9 cellular contexts compared by ENCODE assay signal in genomic region chr6:33197431-33198048, GRCh38. TPM values are rescaled to one million over a fixed set of nuclear protein-coding genes. Genes with fewer than 3 reads are reported as not detected.
DNase-seq lines count a peak whose midpoint lies in the region; ATAC-seq and TF ChIP-seq lines count a peak whose summit lies in the region.
"Had no signal": no experiment of that assay in that cellular context is flagged by ENCODE, and none has a peak within 500 bp of the region (broad histone marks: within the 10 kb centered on the region; RNA-seq: fewer than 3 reads in every experiment).

No MANE protein-coding gene starts in this region.

- peaks cover 38% of the 10 kb centered on the region for H3K4me1 ChIP-seq in BLaER1

- no peak overlapping the region for H3K4me3 ChIP-seq in BLaER1
- H3K4me3 ChIP-seq: SK-N-MC had no signal

- peaks cover 50% of the 10 kb centered on the region for H3K36me3 Mint-ChIP-seq in activated T-helper 1 cell treated with anti-CD3 and anti-CD28 coated beads, Interleukin-12 subunit alpha, Interleukin-12 subunit beta, Interleukin-2, Interleukin-4 antibody, amounts not matched to agents 30 ng/mL and 10 ng/mL and 1 ng/mL, durations not matched to agents 14 hours and 24 hours and 36 hours (ENCODE audit: low read depth)

- peak overlapping the region; percentile 8; the same call in 1 of the 2 replicates for H3K4me2 ChIP-seq in BLaER1

- peaks cover 12% of the 10 kb centered on the region for H3K27me3 ChIP-seq in BLaER1

- no peaks in the 10 kb centered on the region for H3K9me3 ChIP-seq in BLaER1

- TF ChIP-seq CTCF in GM12872 (IDR thresholded peaks at IDR 0.05; ENCODE audit: insufficient read depth, low read depth, low read length): peak; percentile 83

- H3K36me3 ChIP-seq in BLaER1: peaks cover 57% of the 10 kb centered on the region

- H3K27ac Mint-ChIP-seq in activated T-helper 1 cell treated with anti-CD3 and anti-CD28 coated beads, Interleukin-12 subunit alpha, Interleukin-12 subunit beta, Interleukin-2, Interleukin-4 antibody, amounts not matched to agents 30 ng/mL and 10 ng/mL and 1 ng/mL, durations not matched to agents 14 hours and 24 hours and 36 hours: peak overlapping the region; percentile 38

- H3K9ac ChIP-seq in BLaER1: no peak overlapping the region

- DNase-seq in NCI-H2227 (lab: John Stamatoyannopoulos, UW; ENCODE audit: unreplicated experiment): peak; percentile 83
- DNase-seq in activated T-helper 1 cell treated with anti-CD3 and anti-CD28 coated beads, Interleukin-12 subunit alpha, Interleukin-12 subunit beta, Interleukin-2, Interleukin-4 antibody, amounts not matched to agents 30 ng/mL and 10 ng/mL and 1 ng/mL, durations not matched to agents 14 hours and 24 hours and 36 hours (ENCODE audit: low spot score): peak; percentile 26
- peak; percentile 44 for DNase-seq in glomerular visceral epithelial cell (ENCODE audit: extremely low spot score)
- DNase-seq in pulmonary artery endothelial cell (ENCODE audit: low read depth, low spot score): peak; percentile 32

- H3K9me3 Mint-ChIP-seq in activated T-helper 1 cell treated with anti-CD3 and anti-CD28 coated beads, Interleukin-12 subunit alpha, Interleukin-12 subunit beta, Interleukin-2, Interleukin-4 antibody, amounts not matched to agents 30 ng/mL and 10 ng/mL and 1 ng/mL, durations not matched to agents 14 hours and 24 hours and 36 hours: no peaks in the 10 kb centered on the region

- no peak overlapping the region for H3K27ac ChIP-seq in BLaER1
- H3K27ac ChIP-seq: SK-N-MC had no signal

- intact Hi-C loops in activated T-helper 1 cell treated with anti-CD3 and anti-CD28 coated beads, Interleukin-12 subunit alpha, Interleukin-12 subunit beta, Interleukin-2, Interleukin-4 antibody, amounts not matched to agents 30 ng/mL and 10 ng/mL and 1 ng/mL, durations not matched to agents 14 hours and 24 hours and 36 hours (cut with micrococcal nuclease): loop anchor here (1.0 to 2.0 kb wide), 2 partner anchors 37 to 74 kb away; no protein-coding TSS in a partner anchor

- ATAC-seq in HG02852 (IDR thresholded peaks at IDR 0.05; ENCODE audit: unreplicated experiment): no peak
- ATAC-seq in HG03520 (IDR thresholded peaks at IDR 0.05; ENCODE audit: unreplicated experiment): no peak

- H4K20me1 ChIP-seq in BLaER1: peaks cover 66% of the 10 kb centered on the region

- peak overlapping the region; percentile 67 for H3K4me3 Mint-ChIP-seq in activated T-helper 1 cell treated with anti-CD3 and anti-CD28 coated beads, Interleukin-12 subunit alpha, Interleukin-12 subunit beta, Interleukin-2, Interleukin-4 antibody, amounts not matched to agents 30 ng/mL and 10 ng/mL and 1 ng/mL, durations not matched to agents 14 hours and 24 hours and 36 hours

- peaks cover 55% of the 10 kb centered on the region for H3K4me1 Mint-ChIP-seq in activated T-helper 1 cell treated with anti-CD3 and anti-CD28 coated beads, Interleukin-12 subunit alpha, Interleukin-12 subunit beta, Interleukin-2, Interleukin-4 antibody, amounts not matched to agents 30 ng/mL and 10 ng/mL and 1 ng/mL, durations not matched to agents 14 hours and 24 hours and 36 hours (ENCODE audit: low read depth)

- peaks cover 11% of the 10 kb centered on the region for H3K27me3 Mint-ChIP-seq in activated T-helper 1 cell treated with anti-CD3 and anti-CD28 coated beads, Interleukin-12 subunit alpha, Interleukin-12 subunit beta, Interleukin-2, Interleukin-4 antibody, amounts not matched to agents 30 ng/mL and 10 ng/mL and 1 ng/mL, durations not matched to agents 14 hours and 24 hours and 36 hours (ENCODE audit: insufficient read depth)

RNA-seq across cellular contexts. Expression of gene RXRB, which starts 2.9 kb away (rescaled TPM):
- 46.6 and 47.4 TPM in 2 replicates for total RNA-seq in activated T-helper 1 cell treated with anti-CD3 and anti-CD28 coated beads, Interleukin-12 subunit alpha, Interleukin-12 subunit beta, Interleukin-2, Interleukin-4 antibody, amounts not matched to agents 30 ng/mL and 10 ng/mL and 1 ng/mL, durations not matched to agents 14 hours and 24 hours and 36 hours
- 22.4 and 23.6 TPM in 2 replicates for total RNA-seq in pulmonary artery endothelial cell

RNA-seq across cellular contexts. Expression of gene SLC39A7, which starts 3.1 kb away (rescaled TPM):
- 67.1 and 68.8 TPM in 2 replicates for total RNA-seq in activated T-helper 1 cell treated with anti-CD3 and anti-CD28 coated beads, Interleukin-12 subunit alpha, Interleukin-12 subunit beta, Interleukin-2, Interleukin-4 antibody, amounts not matched to agents 30 ng/mL and 10 ng/mL and 1 ng/mL, durations not matched to agents 14 hours and 24 hours and 36 hours
- 107 and 131 TPM in 2 replicates for total RNA-seq in pulmonary artery endothelial cell

RNA-seq across cellular contexts. Expression of gene COL11A2, which starts 5.3 kb away (rescaled TPM):
- 0.61 and 0.65 TPM in 2 replicates for total RNA-seq in activated T-helper 1 cell treated with anti-CD3 and anti-CD28 coated beads, Interleukin-12 subunit alpha, Interleukin-12 subunit beta, Interleukin-2, Interleukin-4 antibody, amounts not matched to agents 30 ng/mL and 10 ng/mL and 1 ng/mL, durations not matched to agents 14 hours and 24 hours and 36 hours
- total RNA-seq in pulmonary artery endothelial cell: 0.07 and 0.11 TPM in 2 replicates

RNA-seq across cellular contexts. Expression of gene HSD17B8, which starts 6.9 kb away (rescaled TPM):
- total RNA-seq in activated T-helper 1 cell treated with anti-CD3 and anti-CD28 coated beads, Interleukin-12 subunit alpha, Interleukin-12 subunit beta, Interleukin-2, Interleukin-4 antibody, amounts not matched to agents 30 ng/mL and 10 ng/mL and 1 ng/mL, durations not matched to agents 14 hours and 24 hours and 36 hours: 14.8 and 15.2 TPM in 2 replicates
- total RNA-seq in pulmonary artery endothelial cell: 3.5 and 8.6 TPM in 2 replicates

RNA-seq across cellular contexts. Expression of gene RING1, which starts 10.8 kb away (rescaled TPM):
- total RNA-seq in activated T-helper 1 cell treated with anti-CD3 and anti-CD28 coated beads, Interleukin-12 subunit alpha, Interleukin-12 subunit beta, Interleukin-2, Interleukin-4 antibody, amounts not matched to agents 30 ng/mL and 10 ng/mL and 1 ng/mL, durations not matched to agents 14 hours and 24 hours and 36 hours: 50.7 and 53.4 TPM in 2 replicates
- total RNA-seq in pulmonary artery endothelial cell: 23.0 and 27.5 TPM in 2 replicates

Comparison
In these comparisons a context has a peak if more than half of its experiments do, and no peak if none do; other contexts are left out.
1. DNase-seq: peak in every context shown above with its lines; median percentile 83 in NCI-H2227; 44 in glomerular visceral epithelial cell; 32 in pulmonary artery endothelial cell; 26 in activated T-helper 1 cell treated with anti-CD3 and anti-CD28 coated beads, Interleukin-12 subunit alpha, Interleukin-12 subunit beta, Interleukin-2, Interleukin-4 antibody, amounts not matched to agents 30 ng/mL and 10 ng/mL and 1 ng/mL, durations not matched to agents 14 hours and 24 hours and 36 hours.